Comparison of ENCODE assay signal across 9 cellular contexts in genomic region chr5:60677831-60678664, GRCh38. TPM values are rescaled to one million over a fixed set of nuclear protein-coding genes. Genes with fewer than 3 reads are reported as not detected.
DNase-seq lines count a peak whose midpoint lies in the region; ATAC-seq and TF ChIP-seq lines count a peak whose summit lies in the region.
"Had no signal": no experiment of that assay in that cellular context is flagged by ENCODE, and none has a peak within 500 bp of the region (broad histone marks: within the 10 kb centered on the region; RNA-seq: fewer than 3 reads in every experiment).

No MANE protein-coding gene starts in this region.

- peak; percentile 0 for DNase-seq in DMS153 (lab: John Stamatoyannopoulos, UW)
- no peak for DNase-seq in DMS153 treated with DMSO at 0.1 percent for 48 hours (lab: John Stamatoyannopoulos, UW; ENCODE audit: unreplicated experiment)
- peak; percentile 28 for DNase-seq in iPS-NIHi11 (ENCODE audit: low spot score)
- DNase-seq in upper lobe of right lung: no peak
- DNase-seq in T-helper 9 cell: no peak

- H3K9me3 ChIP-seq in upper lobe of right lung: no peaks in the 10 kb centered on the region

- no peaks in the 10 kb centered on the region for H3K27me3 ChIP-seq in upper lobe of right lung
- H3K27me3 ChIP-seq: BLaER1 treated with 17β-estradiol and CSF1 and Interleukin-3, amounts not matched to agents 10 nM and 100 nM had no signal

- ATAC-seq in GM18868 (IDR thresholded peaks at IDR 0.05; ENCODE audit: unreplicated experiment): peak; percentile 63
- ATAC-seq in HG03521 (IDR thresholded peaks at IDR 0.05; ENCODE audit: unreplicated experiment): peak; percentile 64
- peak; percentile 44 for ATAC-seq in upper lobe of right lung

- no peaks in the 10 kb centered on the region for H3K36me3 ChIP-seq in upper lobe of right lung

- no peaks in the 10 kb centered on the region for H3K4me1 ChIP-seq in upper lobe of right lung

- H3K4me3 ChIP-seq in WI38 (ENCODE audit: low read depth, low read length) (no peak overlapping the region), upper lobe of right lung (no peak overlapping the region)

- intact Hi-C loops in upper lobe of right lung (cut with DNase I): no loop called here

- TF ChIP-seq CTCF in WI38 (IDR thresholded peaks at IDR 0.05; ENCODE audit: low read depth, low read length): peak; percentile 27; the same call in 1 of the 2 replicates
- TF ChIP-seq CTCF in upper lobe of right lung (IDR thresholded peaks at IDR 0.05): peak; percentile 51

- no peak overlapping the region for H3K27ac ChIP-seq in upper lobe of right lung

RNA-seq across cellular contexts. Expression of gene DEPDC1B, which starts 21.9 kb away (rescaled TPM):
- total RNA-seq in upper lobe of right lung: 0.20 TPM

Comparison
In these comparisons a context has a peak if more than half of its experiments do, and no peak if none do; other contexts are left out.
1. DNase-seq: peak in DMS153 (single experiment) and iPS-NIHi11 (single experiment); none in DMS153 treated with DMSO at 0.1 percent for 48 hours (single experiment), upper lobe of right lung (single experiment) and T-helper 9 cell (single experiment).
2. Peak in every context shown above with its lines, with median percentiles within 50 percentile points of each other: ATAC-seq.